20 cellular contexts compared by ENCODE assay signal in genomic region chr6:83770910-83771309, GRCh38.
DNase-seq lines count a peak whose midpoint lies in the region; ATAC-seq and TF ChIP-seq lines count a peak whose summit lies in the region.
"Had no signal": no experiment of that assay in that cellular context is flagged by ENCODE, and none has a peak within 500 bp of the region (broad histone marks: within the 10 kb centered on the region; RNA-seq: fewer than 3 reads in every experiment).

No MANE protein-coding gene starts in this region.

- no peak for TF ChIP-seq EP300 in tibial nerve (IDR thresholded peaks at IDR 0.05)

- TF ChIP-seq POLR2A in tibial nerve (IDR thresholded peaks at IDR 0.05): no peak

- no peaks in the 10 kb centered on the region for H3K4me1 ChIP-seq in tibial nerve
- H3K4me1 ChIP-seq: heart right ventricle, thyroid gland had no signal

- DNase-seq in HCEC 1CT: no peak
- DNase-seq in tibial nerve (ENCODE audit: low spot score in 2 of 2): no peak
- no peak for DNase-seq in NCI-H1092 treated with DMSO at 0.1 percent for 48 hours (lab: John Stamatoyannopoulos, UW)
- no peak for DNase-seq in NCI-H187 (lab: John Stamatoyannopoulos, UW)
- DNase-seq: activated CD4-positive, alpha-beta T cell treated with anti-CD3 and anti-CD28 coated beads for 4 hours; effector CD4-positive, alpha-beta T cell; heart right ventricle; IMR-90; kidney; NCI-H2227 treated with DMSO at 0.1 percent for 48 hours; SHP77; stimulated activated CD4-positive, alpha-beta T cell treated with anti-CD3 and anti-CD28 coated beads, Interleukin-2, amount 100 ng/mL, for 48 hours; stimulated activated CD8-positive, alpha-beta memory T cell treated with anti-CD3 and anti-CD28 coated beads, Interleukin-4, amount 100 ng/mL, for 48 hours; thyroid gland had no signal

- H3K27me3 ChIP-seq in tibial nerve: no peaks in the 10 kb centered on the region
- H3K27me3 ChIP-seq: heart right ventricle, neutrophil, thyroid gland had no signal

- no peak overlapping the region for H3K4me3 ChIP-seq in tibial nerve
- H3K4me3 ChIP-seq: heart right ventricle, thyroid gland had no signal

- peak; percentile 82 for ATAC-seq in GM18502 (IDR thresholded peaks at IDR 0.05; ENCODE audit: poor library complexity, unreplicated experiment)
- ATAC-seq in GM21381 (IDR thresholded peaks at IDR 0.05; ENCODE audit: unreplicated experiment): peak; percentile 64
- peak; percentile 73 for ATAC-seq in HG02970 (IDR thresholded peaks at IDR 0.05; ENCODE audit: low FRiP score, unreplicated experiment)
- peak; percentile 78 for ATAC-seq in HG03571 (IDR thresholded peaks at IDR 0.05; ENCODE audit: unreplicated experiment)
- ATAC-seq: heart right ventricle, sciatic nerve had no signal

- no peak overlapping the region for H3K27ac ChIP-seq in tibial nerve
- H3K27ac ChIP-seq: heart right ventricle, neutrophil, thyroid gland had no signal

- no peaks in the 10 kb centered on the region for H3K9me3 ChIP-seq in tibial nerve
- H3K9me3 ChIP-seq: neutrophil, thyroid gland had no signal

- no peaks in the 10 kb centered on the region for H3K36me3 ChIP-seq in tibial nerve
- H3K36me3 ChIP-seq: heart right ventricle, neutrophil, thyroid gland had no signal

- TF ChIP-seq CTCF in tibial nerve (IDR thresholded peaks at IDR 0.05): no peak
